1 cellular context compared by ENCODE assay signal in genomic region chr3:15323063-15323462, GRCh38.
A peak's percentile ranks its signal among the peaks of the same experiment; 100 is the strongest.
TF ChIP-seq lines count a peak whose summit lies in the region.

No MANE protein-coding gene starts in this region.

TF ChIP-seq in HEK293, 187 proteins besides CTCF, POLR2A, EP300 and RAD21 (continued from another document):
- peak; percentile 36; the same call in 1 of the 2 replicates for TF ChIP-seq ZBTB11 (tag by site-specific recombination; conservative IDR thresholded peaks at IDR 0.05; ENCODE audit: low read depth)
- peak; percentile 46; the same call in 1 of the 2 replicates for TF ChIP-seq ZNF623 (tag by site-specific recombination; IDR thresholded peaks at IDR 0.05)
